ENCODE assay signal across 1 cellular context in the genomic region with DNA sequence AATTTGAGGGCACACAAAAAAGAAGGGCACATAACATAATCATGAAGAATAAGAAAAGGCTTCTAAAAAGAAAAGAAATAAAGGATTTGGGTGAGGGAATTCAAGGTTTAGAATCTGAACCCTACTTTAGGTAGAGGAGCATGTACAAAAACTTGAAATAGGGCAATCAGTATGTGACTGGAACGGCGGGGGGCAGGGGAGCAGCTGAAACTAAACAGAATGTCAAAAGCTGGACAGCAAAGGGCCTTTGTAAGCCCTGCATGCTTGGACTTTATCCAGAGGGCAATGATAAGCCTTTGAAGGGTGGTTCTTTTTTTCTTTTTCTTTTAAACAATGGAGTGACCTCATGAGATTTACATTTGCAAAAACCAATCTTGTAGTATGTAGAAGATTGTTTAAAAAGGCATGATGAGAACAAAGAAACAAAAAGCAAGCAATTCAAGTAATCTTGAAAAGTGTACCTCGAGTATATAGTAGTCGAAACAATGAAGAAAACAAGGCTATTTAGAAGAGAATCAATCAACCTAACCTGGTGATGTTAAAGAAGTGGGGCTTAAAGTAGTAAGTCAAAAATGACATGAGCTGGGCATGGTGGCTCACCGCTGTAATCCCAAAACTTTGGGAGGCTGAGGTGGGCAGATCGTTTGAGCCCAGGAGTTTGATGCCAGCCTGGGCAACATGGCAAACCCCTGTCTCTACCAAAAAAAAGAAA.
TF ChIP-seq lines count a peak whose summit lies in the region.

No MANE protein-coding gene starts in this region.

TF ChIP-seq in HepG2, 621 proteins besides CTCF, POLR2A, EP300 and RAD21 (continued from another document and continues in another):
- TF ChIP-seq, protein P1, sequence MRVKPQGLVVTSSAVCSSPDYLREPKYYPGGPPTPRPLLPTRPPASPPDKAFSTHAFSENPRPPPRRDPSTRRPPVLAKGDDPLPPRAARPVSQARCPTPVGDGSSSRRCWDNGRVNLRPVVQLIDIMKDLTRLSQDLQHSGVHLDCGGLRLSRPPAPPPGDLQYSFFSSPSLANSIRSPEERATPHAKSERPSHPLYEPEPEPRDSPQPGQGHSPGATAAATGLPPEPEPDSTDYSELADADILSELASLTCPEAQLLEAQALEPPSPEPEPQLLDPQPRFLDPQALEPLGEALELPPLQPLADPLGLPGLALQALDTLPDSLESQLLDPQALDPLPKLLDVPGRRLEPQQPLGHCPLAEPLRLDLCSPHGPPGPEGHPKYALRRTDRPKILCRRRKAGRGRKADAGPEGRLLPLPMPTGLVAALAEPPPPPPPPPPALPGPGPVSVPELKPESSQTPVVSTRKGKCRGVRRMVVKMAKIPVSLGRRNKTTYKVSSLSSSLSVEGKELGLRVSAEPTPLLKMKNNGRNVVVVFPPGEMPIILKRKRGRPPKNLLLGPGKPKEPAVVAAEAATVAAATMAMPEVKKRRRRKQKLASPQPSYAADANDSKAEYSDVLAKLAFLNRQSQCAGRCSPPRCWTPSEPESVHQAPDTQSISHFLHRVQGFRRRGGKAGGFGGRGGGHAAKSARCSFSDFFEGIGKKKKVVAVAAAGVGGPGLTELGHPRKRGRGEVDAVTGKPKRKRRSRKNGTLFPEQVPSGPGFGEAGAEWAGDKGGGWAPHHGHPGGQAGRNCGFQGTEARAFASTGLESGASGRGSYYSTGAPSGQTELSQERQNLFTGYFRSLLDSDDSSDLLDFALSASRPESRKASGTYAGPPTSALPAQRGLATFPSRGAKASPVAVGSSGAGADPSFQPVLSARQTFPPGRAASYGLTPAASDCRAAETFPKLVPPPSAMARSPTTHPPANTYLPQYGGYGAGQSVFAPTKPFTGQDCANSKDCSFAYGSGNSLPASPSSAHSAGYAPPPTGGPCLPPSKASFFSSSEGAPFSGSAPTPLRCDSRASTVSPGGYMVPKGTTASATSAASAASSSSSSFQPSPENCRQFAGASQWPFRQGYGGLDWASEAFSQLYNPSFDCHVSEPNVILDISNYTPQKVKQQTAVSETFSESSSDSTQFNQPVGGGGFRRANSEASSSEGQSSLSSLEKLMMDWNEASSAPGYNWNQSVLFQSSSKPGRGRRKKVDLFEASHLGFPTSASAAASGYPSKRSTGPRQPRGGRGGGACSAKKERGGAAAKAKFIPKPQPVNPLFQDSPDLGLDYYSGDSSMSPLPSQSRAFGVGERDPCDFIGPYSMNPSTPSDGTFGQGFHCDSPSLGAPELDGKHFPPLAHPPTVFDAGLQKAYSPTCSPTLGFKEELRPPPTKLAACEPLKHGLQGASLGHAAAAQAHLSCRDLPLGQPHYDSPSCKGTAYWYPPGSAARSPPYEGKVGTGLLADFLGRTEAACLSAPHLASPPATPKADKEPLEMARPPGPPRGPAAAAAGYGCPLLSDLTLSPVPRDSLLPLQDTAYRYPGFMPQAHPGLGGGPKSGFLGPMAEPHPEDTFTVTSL (CRISPR knock-in tag; IDR thresholded peaks at IDR 0.05; ENCODE audit: borderline replicate concordance): peak; percentile 72; the same call in 1 of the 2 replicates
- no peak for TF ChIP-seq CBX5 (CRISPR knock-in tag; IDR thresholded peaks at IDR 0.05; ENCODE audit: borderline replicate concordance)
- TF ChIP-seq SNAPC2 (CRISPR knock-in tag; IDR thresholded peaks at IDR 0.05): no peak
- peak; percentile 70; the same call in 1 of the 2 replicates for TF ChIP-seq PHF21A (CRISPR knock-in tag; IDR thresholded peaks at IDR 0.05)
- TF ChIP-seq ZSCAN21 (CRISPR knock-in tag; IDR thresholded peaks at IDR 0.05; ENCODE audit: borderline replicate concordance): no peak
- no peak for TF ChIP-seq HCFC1 (IDR thresholded peaks at IDR 0.05; ENCODE audit: low read depth, low read length)
- no peak for TF ChIP-seq ZNF577 (CRISPR knock-in tag; IDR thresholded peaks at IDR 0.05; ENCODE audit: borderline replicate concordance, low read depth)
- peak; percentile 90 for TF ChIP-seq HNF4G (IDR thresholded peaks at IDR 0.05; ENCODE audit: borderline replicate concordance, low read depth, low read length)
- no peak; the same call in 1 of the 2 replicates for TF ChIP-seq HNF4G (CRISPR knock-in tag; IDR thresholded peaks at IDR 0.05; ENCODE audit: borderline replicate concordance, low read depth)
- TF ChIP-seq, protein P2, sequence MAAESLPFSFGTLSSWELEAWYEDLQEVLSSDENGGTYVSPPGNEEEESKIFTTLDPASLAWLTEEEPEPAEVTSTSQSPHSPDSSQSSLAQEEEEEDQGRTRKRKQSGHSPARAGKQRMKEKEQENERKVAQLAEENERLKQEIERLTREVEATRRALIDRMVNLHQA (CRISPR knock-in tag; IDR thresholded peaks at IDR 0.05): no peak
- TF ChIP-seq HDAC1 (CRISPR knock-in tag; IDR thresholded peaks at IDR 0.05): peak; percentile 63
- no peak for TF ChIP-seq ZSCAN22 (CRISPR knock-in tag; IDR thresholded peaks at IDR 0.05)
- TF ChIP-seq SALL1 (CRISPR knock-in tag; IDR thresholded peaks at IDR 0.05): peak; percentile 56; the same call in 1 of the 2 replicates
- no peak; the same call in 1 of the 2 replicates for TF ChIP-seq REPIN1 (CRISPR knock-in tag; IDR thresholded peaks at IDR 0.05; ENCODE audit: borderline replicate concordance, low read depth)
- TF ChIP-seq NFAT5 (CRISPR knock-in tag; IDR thresholded peaks at IDR 0.05): no peak
- no peak for TF ChIP-seq ZNF496 (CRISPR knock-in tag; IDR thresholded peaks at IDR 0.05; ENCODE audit: insufficient replicate concordance)
- peak; percentile 90 for TF ChIP-seq PAXIP1 (CRISPR knock-in tag; conservative IDR thresholded peaks at IDR 0.05)
- TF ChIP-seq, protein P3, sequence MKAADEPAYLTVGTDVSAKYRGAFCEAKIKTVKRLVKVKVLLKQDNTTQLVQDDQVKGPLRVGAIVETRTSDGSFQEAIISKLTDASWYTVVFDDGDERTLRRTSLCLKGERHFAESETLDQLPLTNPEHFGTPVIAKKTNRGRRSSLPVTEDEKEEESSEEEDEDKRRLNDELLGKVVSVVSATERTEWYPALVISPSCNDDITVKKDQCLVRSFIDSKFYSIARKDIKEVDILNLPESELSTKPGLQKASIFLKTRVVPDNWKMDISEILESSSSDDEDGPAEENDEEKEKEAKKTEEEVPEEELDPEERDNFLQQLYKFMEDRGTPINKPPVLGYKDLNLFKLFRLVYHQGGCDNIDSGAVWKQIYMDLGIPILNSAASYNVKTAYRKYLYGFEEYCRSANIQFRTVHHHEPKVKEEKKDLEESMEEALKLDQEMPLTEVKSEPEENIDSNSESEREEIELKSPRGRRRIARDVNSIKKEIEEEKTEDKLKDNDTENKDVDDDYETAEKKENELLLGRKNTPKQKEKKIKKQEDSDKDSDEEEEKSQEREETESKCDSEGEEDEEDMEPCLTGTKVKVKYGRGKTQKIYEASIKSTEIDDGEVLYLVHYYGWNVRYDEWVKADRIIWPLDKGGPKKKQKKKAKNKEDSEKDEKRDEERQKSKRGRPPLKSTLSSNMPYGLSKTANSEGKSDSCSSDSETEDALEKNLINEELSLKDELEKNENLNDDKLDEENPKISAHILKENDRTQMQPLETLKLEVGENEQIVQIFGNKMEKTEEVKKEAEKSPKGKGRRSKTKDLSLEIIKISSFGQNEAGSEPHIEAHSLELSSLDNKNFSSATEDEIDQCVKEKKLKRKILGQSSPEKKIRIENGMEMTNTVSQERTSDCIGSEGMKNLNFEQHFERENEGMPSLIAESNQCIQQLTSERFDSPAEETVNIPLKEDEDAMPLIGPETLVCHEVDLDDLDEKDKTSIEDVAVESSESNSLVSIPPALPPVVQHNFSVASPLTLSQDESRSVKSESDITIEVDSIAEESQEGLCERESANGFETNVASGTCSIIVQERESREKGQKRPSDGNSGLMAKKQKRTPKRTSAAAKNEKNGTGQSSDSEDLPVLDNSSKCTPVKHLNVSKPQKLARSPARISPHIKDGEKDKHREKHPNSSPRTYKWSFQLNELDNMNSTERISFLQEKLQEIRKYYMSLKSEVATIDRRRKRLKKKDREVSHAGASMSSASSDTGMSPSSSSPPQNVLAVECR (CRISPR knock-in tag; IDR thresholded peaks at IDR 0.05; ENCODE audit: borderline replicate concordance): peak; percentile 54; the same call in 1 of the 2 replicates
- peak; percentile 74 for TF ChIP-seq RXRB (CRISPR knock-in tag; IDR thresholded peaks at IDR 0.05; ENCODE audit: borderline replicate concordance)
- TF ChIP-seq ESRRA (CRISPR knock-in tag; IDR thresholded peaks at IDR 0.05; ENCODE audit: low read depth): peak; percentile 50; the same call in 1 of the 2 replicates
- TF ChIP-seq PAX8 (CRISPR knock-in tag; IDR thresholded peaks at IDR 0.05; ENCODE audit: borderline replicate concordance): no peak
- TF ChIP-seq XBP1 (CRISPR knock-in tag; IDR thresholded peaks at IDR 0.05): no peak
- TF ChIP-seq EHMT2 (IDR thresholded peaks at IDR 0.05; ENCODE audit: borderline replicate concordance, low read depth, low read length): no peak
- TF ChIP-seq FOXP1 (IDR thresholded peaks at IDR 0.05): no peak; the same call in 1 of the 2 replicates
- TF ChIP-seq FOXP1 (CRISPR knock-in tag; IDR thresholded peaks at IDR 0.05): peak; percentile 43; the same call in 1 of the 2 replicates
- TF ChIP-seq HNF4A (CRISPR knock-in tag; IDR thresholded peaks at IDR 0.05): peak; percentile 93
- no peak for TF ChIP-seq TARDBP (CRISPR knock-in tag; IDR thresholded peaks at IDR 0.05)
- no peak for TF ChIP-seq ZNF24 (IDR thresholded peaks at IDR 0.05)
- TF ChIP-seq CHD2 (IDR thresholded peaks at IDR 0.05; ENCODE audit: low read depth, low read length): no peak
- peak in 1 of 2 experiments; percentile 75; a peak in 1 of 4 replicates for TF ChIP-seq REST (IDR thresholded peaks at IDR 0.05; ENCODE audit: borderline replicate concordance in 1 of 2, low read depth in 1 of 2, low read length in 2 of 2)
